In the genomic region with DNA sequence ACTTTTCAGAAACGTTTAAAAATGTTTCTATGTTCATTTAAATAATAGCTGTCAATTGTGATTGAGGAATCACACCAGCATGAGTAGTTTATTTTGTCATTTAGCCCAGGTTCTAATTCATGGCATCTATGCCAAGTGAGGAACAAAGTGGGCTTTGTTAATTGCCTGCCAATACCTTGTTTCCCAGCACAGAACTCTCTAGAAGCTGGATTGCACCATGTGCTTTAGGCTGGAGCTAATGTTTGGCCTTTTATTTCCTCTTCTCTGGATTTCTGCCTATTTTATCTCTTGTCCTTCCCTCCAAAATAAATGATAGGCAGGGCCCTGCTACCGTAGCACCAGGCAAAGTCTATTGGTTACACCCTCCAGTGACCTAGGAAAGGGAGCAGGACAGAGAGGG, we compare ENCODE assay signal across 22 cellular contexts.
"Had no signal": no experiment of that assay in that cellular context is flagged by ENCODE, and none has a peak within 500 bp of the region (broad histone marks: within the 10 kb centered on the region; RNA-seq: fewer than 3 reads in every experiment).

No MANE protein-coding gene starts in this region.

- H3K27ac ChIP-seq: colonic mucosa, foreskin keratinocyte, psoas muscle, spleen, testis, tibial nerve had no signal

- H3K4me1 Mint-ChIP-seq: nephron progenitor cell; stimulated activated naive B cell treated with anti-CD40 and anti-IgM and Interleukin-4, amounts not matched to agents 10 μg/mL and 1 μg/mL and 100 μg/mL, for 72 hours; stimulated activated naive CD8-positive, alpha-beta T cell treated with anti-CD3 and anti-CD28 coated beads, Interleukin-15, amount 100 ng/mL, for 72 hours had no signal

- H3K27me3 Mint-ChIP-seq: naive thymus-derived CD4-positive, alpha-beta T cell; stimulated activated naive CD8-positive, alpha-beta T cell treated with anti-CD3 and anti-CD28 coated beads, Interleukin-15, amount 100 ng/mL, for 72 hours had no signal

- ATAC-seq: foreskin keratinocyte; left colon; left ventricle myocardium superior; naive thymus-derived CD4-positive, alpha-beta T cell; psoas muscle; sciatic nerve; stimulated activated naive B cell treated with anti-CD40 and anti-IgM and Interleukin-4, amounts not matched to agents 10 μg/mL and 1 μg/mL and 100 μg/mL, for 72 hours; stimulated activated naive CD8-positive, alpha-beta T cell treated with anti-CD3 and anti-CD28 coated beads, Interleukin-15, amount 100 ng/mL, for 72 hours had no signal

- H3K4me3 Mint-ChIP-seq: endodermal cell; naive thymus-derived CD4-positive, alpha-beta T cell; nephron progenitor cell; stimulated activated naive B cell treated with anti-CD40 and anti-IgM and Interleukin-4, amounts not matched to agents 10 μg/mL and 1 μg/mL and 100 μg/mL, for 72 hours; stimulated activated naive CD8-positive, alpha-beta T cell treated with anti-CD3 and anti-CD28 coated beads, Interleukin-15, amount 100 ng/mL, for 72 hours had no signal

- DNase-seq: colonic mucosa; dermis blood vessel endothelial cell; endodermal cell; erythroblast; foreskin keratinocyte; left colon; left ventricle myocardium superior; mesendoderm; naive thymus-derived CD4-positive, alpha-beta T cell; nephron progenitor cell; psoas muscle; retina; spleen; stimulated activated CD4-positive, alpha-beta T cell treated with anti-CD3 and anti-CD28 coated beads, Interleukin-15, amount 100 ng/mL, for 24 hours; stimulated activated CD4-positive, alpha-beta T cell treated with anti-CD3 and anti-CD28 coated beads, Interleukin-1b, Interleukin-23, amount 100 ng/mL, for 48 hours; stimulated activated CD4-positive, alpha-beta T cell treated with anti-CD3 and anti-CD28 coated beads, Interleukin-4, amount 100 ng/mL, for 24 hours; stimulated activated naive B cell treated with anti-CD40 and anti-IgM and Interleukin-4, amounts not matched to agents 10 μg/mL and 1 μg/mL and 100 μg/mL, for 72 hours; stimulated activated naive CD8-positive, alpha-beta T cell treated with anti-CD3 and anti-CD28 coated beads, Interleukin-15, amount 100 ng/mL, for 72 hours; testis had no signal

- H3K27ac Mint-ChIP-seq: endodermal cell; nephron progenitor cell; stimulated activated naive B cell treated with anti-CD40 and anti-IgM and Interleukin-4, amounts not matched to agents 10 μg/mL and 1 μg/mL and 100 μg/mL, for 72 hours had no signal

- H3K9me3 Mint-ChIP-seq: nephron progenitor cell had no signal

- H3K9me3 ChIP-seq: colonic mucosa, psoas muscle, spleen, testis, tibial nerve had no signal

- H3K36me3 Mint-ChIP-seq: stimulated activated naive B cell treated with anti-CD40 and anti-IgM and Interleukin-4, amounts not matched to agents 10 μg/mL and 1 μg/mL and 100 μg/mL, for 72 hours had no signal

- H3K27me3 ChIP-seq: colonic mucosa, foreskin keratinocyte, spleen, testis, tibial nerve had no signal

- H3K4me3 ChIP-seq: colonic mucosa, lung, psoas muscle, spleen, testis, tibial nerve had no signal

- H3K4me1 ChIP-seq: colonic mucosa, foreskin keratinocyte, psoas muscle, spleen, testis, tibial nerve had no signal

- H3K36me3 ChIP-seq: colonic mucosa, spleen, tibial nerve had no signal
